22 cellular contexts compared by ENCODE assay signal in genomic region chr9:2833096-2833495, GRCh38.
"Had no signal": no experiment of that assay in that cellular context is flagged by ENCODE, and none has a peak within 500 bp of the region (broad histone marks: within the 10 kb centered on the region; RNA-seq: fewer than 3 reads in every experiment).

No MANE protein-coding gene starts in this region.

- H3K27ac ChIP-seq: breast epithelium, left ventricle myocardium inferior, ovary, prostate gland, skin epidermis, thoracic aorta had no signal

- H3K9me3 ChIP-seq: breast epithelium, left ventricle myocardium inferior, ovary, prostate gland, thoracic aorta had no signal

- H3K27me3 ChIP-seq: breast epithelium, ovary had no signal

- H3K36me3 ChIP-seq: breast epithelium, ovary, prostate gland had no signal

- H3K4me1 ChIP-seq: prostate gland had no signal

- H3K4me3 ChIP-seq: breast epithelium, left ventricle myocardium inferior, lung, ovary, prostate gland, skin epidermis, thoracic aorta had no signal

- DNase-seq: activated CD4-positive, alpha-beta memory T cell treated with anti-CD3 and anti-CD28 coated beads, Interleukin-2, amount 10 ng/mL, durations not matched to agents 7 days and 5 days; activated CD4-positive, alpha-beta T cell treated with anti-CD3 and anti-CD28 coated beads for 1 hour; activated CD4-positive, alpha-beta T cell treated with anti-CD3 and anti-CD28 coated beads, Interleukin-2, amount 10 ng/mL, durations not matched to agents 7 days and 5 days; activated CD8-positive, alpha-beta memory T cell treated with anti-CD3 and anti-CD28 coated beads, Interleukin-2, amount 50 U/mL, for 48 hours; activated naive CD4-positive, alpha-beta T cell; activated T-cell treated with anti-CD3 and anti-CD28 coated beads, Interleukin-2, amount 50 U/mL, for 24 hours; central memory CD4-positive, alpha-beta T cell; endodermal cell; foreskin melanocyte; islet precursor cell; left ventricle myocardium inferior; ovary; retina; stimulated activated CD4-positive, alpha-beta T cell treated with anti-CD3 and anti-CD28 coated beads, Interleukin-12 subunit alpha, Interleukin-12 subunit beta, amount 100 ng/mL, for 4 hours; stimulated activated CD4-positive, alpha-beta T cell treated with anti-CD3 and anti-CD28 coated beads, Interleukin-4, amount 100 ng/mL, for 1 hour; T-helper 1 cell; trophoblast cell had no signal
